16 cellular contexts compared by ENCODE assay signal in the genomic region with DNA sequence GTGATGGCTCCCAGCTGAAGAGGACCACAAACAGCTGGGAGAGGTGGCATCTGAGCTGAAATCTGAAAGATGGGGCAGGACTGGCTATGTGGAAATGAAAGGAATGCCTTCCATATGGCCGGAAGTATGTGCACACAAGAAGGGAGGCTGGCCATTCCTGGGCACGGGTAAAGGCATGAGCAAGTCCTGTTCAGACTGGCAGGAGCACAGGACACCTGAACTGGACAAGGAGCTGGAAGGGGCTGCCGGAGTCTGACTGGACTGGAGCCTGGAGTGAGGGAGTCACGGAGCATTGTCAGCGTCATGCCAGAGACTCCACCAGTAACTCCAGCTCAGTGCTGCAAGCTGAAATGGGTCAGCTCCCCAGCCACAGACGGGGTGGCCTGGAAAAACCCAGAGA. TPM values are rescaled to one million over a fixed set of nuclear protein-coding genes. Genes with fewer than 3 reads are reported as not detected.
DNase-seq lines count a peak whose midpoint lies in the region; ATAC-seq and TF ChIP-seq lines count a peak whose summit lies in the region.
"Had no signal": no experiment of that assay in that cellular context is flagged by ENCODE, and none has a peak within 500 bp of the region (broad histone marks: within the 10 kb centered on the region; RNA-seq: fewer than 3 reads in every experiment).

No MANE protein-coding gene starts in this region.

- POLR2A ChIA-PET in RWPE1 (lab: Yijun Ruan, JAX; ENCODE audit: low non-redundant PET) = no interaction called here
- POLR2A ChIA-PET in PC-9 (lab: Charles Lee; ENCODE audit: unreplicated experiment) = no interaction called here

- H4K8ac ChIP-seq in neuronal stem cell (ENCODE audit: low read depth, low read length) = no peak overlapping the region

- H3K4me2 ChIP-seq in neuronal stem cell (ENCODE audit: insufficient read depth, low read length, poor library complexity, severe bottlenecking) (no peak overlapping the region), PC-9 (no peak overlapping the region)

- no TSS peak for BruUV-seq in PC-9 (replicated peaks; lab: Mats Ljungman, UMichigan)

- no peak overlapping the region for H2AFZ ChIP-seq in neuronal stem cell (ENCODE audit: low read length)
- no peak overlapping the region for H2AFZ ChIP-seq in PC-9

- no peaks in the 10 kb centered on the region for H3K9me3 Mint-ChIP-seq in CD4-positive, CD25-positive, alpha-beta regulatory T cell

- H3K27ac Mint-ChIP-seq in CD4-positive, CD25-positive, alpha-beta regulatory T cell = peak overlapping the region in 2 of 3 donors; percentile 42 to 94

- H3K27me3 ChIP-seq in CD4-positive, CD25-positive, alpha-beta regulatory T cell (ENCODE audit: control insufficient read depth, insufficient read depth, low read length) = no peaks in the 10 kb centered on the region
- no peaks in the 10 kb centered on the region for H3K27me3 ChIP-seq in neuronal stem cell (ENCODE audit: control insufficient read depth in 3 of 3, insufficient read depth in 3 of 3, low read depth in 1 of 3, low read length in 3 of 3)
- H3K27me3 ChIP-seq in PC-9 (ENCODE audit: insufficient read depth, low read depth) = no peaks in the 10 kb centered on the region

- no peak overlapping the region for H3K18ac ChIP-seq in neuronal stem cell (ENCODE audit: low read length)

- no peaks in the 10 kb centered on the region for H3K36me3 ChIP-seq in CD4-positive, CD25-positive, alpha-beta regulatory T cell (ENCODE audit: control insufficient read depth, insufficient read depth, low read length)
- H3K36me3 ChIP-seq in neuronal stem cell (replicated peaks in 1 of 2; ENCODE audit: control insufficient read depth in 2 of 2, insufficient read depth in 2 of 2, low read length in 2 of 2) (no peaks in the 10 kb centered on the region), PC-9 (ENCODE audit: low read depth) (no peaks in the 10 kb centered on the region)

- no peak overlapping the region for H3K4ac ChIP-seq in neuronal stem cell (ENCODE audit: low read length)

- no peak overlapping the region for H3K4me3 ChIP-seq in CD4-positive, CD25-positive, alpha-beta regulatory T cell (ENCODE audit: low read depth, low read length)
- H3K4me3 ChIP-seq in neuronal stem cell (ENCODE audit: low read length in 2 of 2) (no peak overlapping the region), PC-9 (no peak overlapping the region)
- H3K4me3 ChIP-seq: GM12878 had no signal

- no peak for DNase-seq in CD4-positive, CD25-positive, alpha-beta regulatory T cell
- DNase-seq in RWPE1 (ENCODE audit: low spot score) (peak; percentile 36), neuronal stem cell (ENCODE audit: low spot score) (no peak), OCI-M2 (lab: John Stamatoyannopoulos, UW; ENCODE audit: unreplicated experiment) (no peak), AG20443 (ENCODE audit: low spot score) (no peak), PC-9 (no peak)
- DNase-seq: ACHN, HCEC 1CT, Karpas-422, NCI-H1105 treated with DMSO at 0.1 percent for 48 hours, NCI-H187 treated with DMSO at 0.1 percent for 48 hours, NCI-H446 treated with DMSO at 0.1 percent for 48 hours, NCI-H82 had no signal

- no peaks in the 10 kb centered on the region for H3K27me3 Mint-ChIP-seq in CD4-positive, CD25-positive, alpha-beta regulatory T cell

- no peaks in the 10 kb centered on the region for H3F3A ChIP-seq in PC-9 (ENCODE audit: insufficient read depth, low read depth)

- intact Hi-C loops in PC-9 (cut with micrococcal nuclease; ENCODE audit: unreplicated experiment) = no loop called here

- no peaks in the 10 kb centered on the region for H3K79me1 ChIP-seq in neuronal stem cell (ENCODE audit: low read depth, low read length)

- H4K20me1 ChIP-seq in PC-9 (ENCODE audit: insufficient read depth) = no peaks in the 10 kb centered on the region

- no peak overlapping the region for H4K91ac ChIP-seq in neuronal stem cell (ENCODE audit: low read depth, low read length, poor library complexity)

- H3K27ac ChIP-seq in CD4-positive, CD25-positive, alpha-beta regulatory T cell (ENCODE audit: insufficient read depth, low read length, poor library complexity, severe bottlenecking) = no peak overlapping the region
- peak overlapping the region; percentile 66 for H3K27ac ChIP-seq in RWPE1
- H3K27ac ChIP-seq in neuronal stem cell (replicated peaks; ENCODE audit: low read length) = no peak overlapping the region
- H3K27ac ChIP-seq in PC-9 = no peak overlapping the region

- no peak overlapping the region for H3K14ac ChIP-seq in neuronal stem cell (ENCODE audit: low read length)

- WGBS in neuronal stem cell (ENCODE audit: extremely low coverage in 2 of 2, insufficient read length in 2 of 2, insufficient replicate concordance in 1 of 2), 2 donors = no CpG with 5 or more reads among the region's 6 CpGs

- CTCF ChIA-PET in RWPE1 (lab: Yijun Ruan, JAX) = no interaction called here
- CTCF ChIA-PET in PC-9 (lab: Charles Lee) = no interaction called here

- TF ChIP-seq CTCF in RWPE1 (conservative IDR thresholded peaks at IDR 0.05; ENCODE audit: low read depth) (no peak), PC-9 (conservative IDR thresholded peaks at IDR 0.05) (no peak)

- H3K9me3 ChIP-seq in CD4-positive, CD25-positive, alpha-beta regulatory T cell (ENCODE audit: control insufficient read depth in 2 of 2, low read length in 2 of 2) = no peaks in the 10 kb centered on the region
- H3K9me3 ChIP-seq in neuronal stem cell (replicated peaks in 1 of 2; ENCODE audit: control insufficient read depth in 2 of 2, insufficient read depth in 1 of 2, low read depth in 1 of 2, low read length in 2 of 2) = no peaks in the 10 kb centered on the region
- no peaks in the 10 kb centered on the region for H3K9me3 ChIP-seq in PC-9 (ENCODE audit: insufficient read depth, low read depth)

- no peak overlapping the region for H3K4me3 Mint-ChIP-seq in CD4-positive, CD25-positive, alpha-beta regulatory T cell

- H3K4me1 ChIP-seq in CD4-positive, CD25-positive, alpha-beta regulatory T cell (ENCODE audit: control insufficient read depth, insufficient read depth, low read length, poor library complexity, severe bottlenecking) = peaks cover 23% of the 10 kb centered on the region
- H3K4me1 ChIP-seq in neuronal stem cell (ENCODE audit: control insufficient read depth in 2 of 2, insufficient read depth in 1 of 2, low read depth in 1 of 2, low read length in 2 of 2) (no peaks in the 10 kb centered on the region), PC-9 (replicated peaks; ENCODE audit: insufficient read depth) (no peaks in the 10 kb centered on the region; the same call in 1 of the 2 replicates)

- peak overlapping the region; percentile 27 for H3K9ac ChIP-seq in neuronal stem cell (ENCODE audit: low read depth, low read length, poor library complexity)

- no peaks in the 10 kb centered on the region for H3K79me2 ChIP-seq in PC-9 (ENCODE audit: low read depth)

- H2AK5ac ChIP-seq in neuronal stem cell (ENCODE audit: low read depth, low read length) = no peak overlapping the region

- H2BK120ac ChIP-seq in neuronal stem cell (ENCODE audit: low read depth, low read length) = no peak overlapping the region

- no peaks in the 10 kb centered on the region for H3K9me2 ChIP-seq in PC-9 (ENCODE audit: insufficient read depth)

- H2BK12ac ChIP-seq in neuronal stem cell (ENCODE audit: low read length) = no peak overlapping the region

- peaks cover 10 to 78% (median 32%) of the 10 kb centered on the region in 4 donors for H3K4me1 Mint-ChIP-seq in CD4-positive, CD25-positive, alpha-beta regulatory T cell

- no peak overlapping the region for H2BK15ac ChIP-seq in neuronal stem cell (ENCODE audit: low read length)

- no peaks in the 10 kb centered on the region for H3K36me3 Mint-ChIP-seq in CD4-positive, CD25-positive, alpha-beta regulatory T cell

- H3K23ac ChIP-seq in neuronal stem cell (ENCODE audit: low read depth, low read length, poor library complexity) = no peak overlapping the region

- no peak for ATAC-seq in CD4-positive, CD25-positive, alpha-beta regulatory T cell (ENCODE audit: low read depth in 2 of 2)
- ATAC-seq in esophagus mucosa = peak; percentile 20
- ATAC-seq: GM12878 had no signal

- H2BK5ac ChIP-seq in neuronal stem cell (ENCODE audit: low read length) = no peak overlapping the region

RNA-seq across cellular contexts. Expression of gene TC2N, which starts 11.9 kb away (rescaled TPM):
- total RNA-seq in CD4-positive, CD25-positive, alpha-beta regulatory T cell = 138 TPM
- polyA plus RNA-seq in CD4-positive, CD25-positive, alpha-beta regulatory T cell = 100 to 1,000 TPM in 1 of 4 donors, 10 to 100 TPM in 3; 68.8 to 113 (median 93.1) TPM
- total RNA-seq in esophagus mucosa (52.5 TPM), PC-9 (2021) (5.1 and 7.7 TPM in 2 replicates)
- 0.81 TPM for polyA plus RNA-seq in neuronal stem cell (2013, experiment 1 of 2)
- 0.82 TPM for polyA plus RNA-seq in neuronal stem cell (2013, experiment 2 of 2)
- total RNA-seq: G401 had no signal
